ENCODE assay signal across 8 cellular contexts in genomic region chr3:170956647-170957046, GRCh38.
"Had no signal": no experiment of that assay in that cellular context is flagged by ENCODE, and none has a peak within 500 bp of the region (broad histone marks: within the 10 kb centered on the region; RNA-seq: fewer than 3 reads in every experiment).

No MANE protein-coding gene starts in this region.

- H3K4me3 ChIP-seq: HAP-1 had no signal

- ATAC-seq: HCT116 had no signal

- H3K9ac ChIP-seq: KMS-11 had no signal

- H3K4me1 ChIP-seq: HAP-1 had no signal

- FAIRE-seq: HTR-8/SVneo had no signal

- H3K9me3 ChIP-seq: HAP-1 had no signal

- DNase-seq: GOT3, H7, HFFc6, KBM-7 had no signal

- H3K27ac ChIP-seq: KMS-11 had no signal

- H3K36me3 ChIP-seq: HAP-1 had no signal

- H3K4me2 ChIP-seq: KMS-11 had no signal
